Comparison of ENCODE assay signal across 13 cellular contexts in the genomic region with DNA sequence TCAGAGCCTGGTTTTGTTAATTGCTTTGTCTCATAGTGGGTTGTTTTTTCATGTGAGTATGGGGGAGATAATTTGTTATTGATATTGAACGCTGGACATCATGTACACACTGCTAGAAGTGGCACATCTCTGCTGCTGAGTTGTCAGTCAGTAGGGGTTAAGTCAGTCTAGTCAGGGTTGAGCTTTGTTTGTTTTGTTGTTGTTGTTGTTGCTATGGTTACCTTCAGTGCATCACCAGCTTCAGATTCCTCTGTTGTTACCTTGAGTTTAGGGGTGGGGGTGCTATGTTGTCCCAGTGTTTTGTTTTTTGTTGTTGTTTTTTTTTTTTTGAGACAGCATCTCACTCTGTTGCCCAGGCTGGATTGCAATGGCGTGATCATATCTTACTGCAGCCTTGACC. TPM values are rescaled to one million over a fixed set of nuclear protein-coding genes. Genes with fewer than 3 reads are reported as not detected.
DNase-seq lines count a peak whose midpoint lies in the region; ATAC-seq, FAIRE-seq and TF ChIP-seq lines count a peak whose summit lies in the region.
"Had no signal": no experiment of that assay in that cellular context is flagged by ENCODE, and none has a peak within 500 bp of the region (broad histone marks: within the 10 kb centered on the region; RNA-seq: fewer than 3 reads in every experiment).

No MANE protein-coding gene starts in this region.

- no peak overlapping the region for H3K9ac ChIP-seq in astrocyte (ENCODE audit: low read length)

- no peak overlapping the region for H3K4me2 ChIP-seq in astrocyte (ENCODE audit: low read length)

- no peaks in the 10 kb centered on the region for H3K9me3 ChIP-seq in astrocyte (ENCODE audit: insufficient read depth, low read depth, low read length)
- H3K9me3 ChIP-seq: lower lobe of right lung, right atrium auricular region had no signal

- H4K20me1 ChIP-seq in astrocyte (ENCODE audit: insufficient read depth, low read length), result peaks cover 33% of the 10 kb centered on the region

- no peak overlapping the region for H3K27ac ChIP-seq in astrocyte (ENCODE audit: low read depth, low read length)
- H3K27ac ChIP-seq: lower lobe of right lung, right atrium auricular region had no signal

- H3K36me3 ChIP-seq in astrocyte (ENCODE audit: insufficient read depth, low read length), result no peaks in the 10 kb centered on the region

- H3K4me3 Mint-ChIP-seq in IgD-negative memory B cell (peak overlapping the region in 1 of 4 donors; percentile 0), astrocyte (ENCODE audit: unreplicated experiment) (no peak overlapping the region)
- H3K4me3 Mint-ChIP-seq: type B pancreatic cell had no signal

- H3K27me3 Mint-ChIP-seq in IgD-negative memory B cell (no peaks in the 10 kb centered on the region), astrocyte (ENCODE audit: low read depth, unreplicated experiment) (no peaks in the 10 kb centered on the region)
- H3K27me3 Mint-ChIP-seq: type B pancreatic cell had no signal

- H3K9me3 Mint-ChIP-seq in IgD-negative memory B cell (no peaks in the 10 kb centered on the region), astrocyte (ENCODE audit: unreplicated experiment) (no peaks in the 10 kb centered on the region)
- H3K9me3 Mint-ChIP-seq: type B pancreatic cell had no signal

- FAIRE-seq in astrocyte (lab: Jason Lieb, UNC), result peak; percentile 69

- peak; percentile 25 for DNase-seq in ELR (ENCODE audit: low read depth)
- DNase-seq in astrocyte (ENCODE audit: low read depth), result no peak
- peak; percentile 28 for DNase-seq in kidney tubule cell (ENCODE audit: low spot score)
- no peak for DNase-seq in medulla oblongata (ENCODE audit: extremely low spot score)
- DNase-seq in CD1c-positive myeloid dendritic cell (ENCODE audit: extremely low spot score), result no peak
- DNase-seq in DMS79 treated with DMSO at 0.1 percent for 48 hours (lab: John Stamatoyannopoulos, UW), result no peak
- DNase-seq: caudate nucleus, lower lobe of right lung, NCI-H510A had no signal

- ATAC-seq in GM19452 (IDR thresholded peaks at IDR 0.05; ENCODE audit: unreplicated experiment), result no peak

- no peak overlapping the region for H2AFZ ChIP-seq in astrocyte (ENCODE audit: low read depth, low read length)

- TF ChIP-seq CTCF in astrocyte (IDR thresholded peaks at IDR 0.05; ENCODE audit: insufficient read depth, low read depth, low read length), result no peak

- H3K4me1 Mint-ChIP-seq in IgD-negative memory B cell (peaks cover 11 to 16% (median 12%) of the 10 kb centered on the region in 3 donors), astrocyte (ENCODE audit: low read depth, unreplicated experiment) (peaks cover 5% of the 10 kb centered on the region)

- H3K36me3 Mint-ChIP-seq in IgD-negative memory B cell (peaks cover 2% of the 10 kb centered on the region), astrocyte (ENCODE audit: low read depth, unreplicated experiment) (no peaks in the 10 kb centered on the region)
- H3K36me3 Mint-ChIP-seq: type B pancreatic cell had no signal

- H3K4me3 ChIP-seq in astrocyte (ENCODE audit: insufficient read depth, low read depth, low read length), result no peak overlapping the region
- H3K4me3 ChIP-seq: lower lobe of right lung, right atrium auricular region had no signal

- H3K27ac Mint-ChIP-seq in IgD-negative memory B cell (peak overlapping the region; percentile 64 to 93 (median 73)), astrocyte (ENCODE audit: unreplicated experiment) (no peak overlapping the region)

- H3K27me3 ChIP-seq in astrocyte (ENCODE audit: insufficient read depth, low read length), result no peaks in the 10 kb centered on the region
- H3K27me3 ChIP-seq: right atrium auricular region had no signal

- H3K79me2 ChIP-seq in astrocyte (ENCODE audit: insufficient read depth, low read length), result peaks cover 55% of the 10 kb centered on the region

- H3K4me1 ChIP-seq in astrocyte (ENCODE audit: insufficient read depth, low read length), result peaks cover 11% of the 10 kb centered on the region
- H3K4me1 ChIP-seq: lower lobe of right lung had no signal

RNA-seq across cellular contexts. Expression of gene YIPF6, which starts 9.9 kb away (rescaled TPM):
- 19.7 TPM for polyA plus RNA-seq in IgD-negative memory B cell
- 33.0 and 38.2 TPM in 2 replicates for total RNA-seq in astrocyte

Comparison
In these comparisons a context has a peak if more than half of its experiments do, and no peak if none do; other contexts are left out.
1. DNase-seq: peak in ELR (single experiment) and kidney tubule cell (single experiment); none in astrocyte (single experiment), medulla oblongata (single experiment), CD1c-positive myeloid dendritic cell (single experiment) and DMS79 treated with DMSO at 0.1 percent for 48 hours (single experiment).